In the genomic region with DNA sequence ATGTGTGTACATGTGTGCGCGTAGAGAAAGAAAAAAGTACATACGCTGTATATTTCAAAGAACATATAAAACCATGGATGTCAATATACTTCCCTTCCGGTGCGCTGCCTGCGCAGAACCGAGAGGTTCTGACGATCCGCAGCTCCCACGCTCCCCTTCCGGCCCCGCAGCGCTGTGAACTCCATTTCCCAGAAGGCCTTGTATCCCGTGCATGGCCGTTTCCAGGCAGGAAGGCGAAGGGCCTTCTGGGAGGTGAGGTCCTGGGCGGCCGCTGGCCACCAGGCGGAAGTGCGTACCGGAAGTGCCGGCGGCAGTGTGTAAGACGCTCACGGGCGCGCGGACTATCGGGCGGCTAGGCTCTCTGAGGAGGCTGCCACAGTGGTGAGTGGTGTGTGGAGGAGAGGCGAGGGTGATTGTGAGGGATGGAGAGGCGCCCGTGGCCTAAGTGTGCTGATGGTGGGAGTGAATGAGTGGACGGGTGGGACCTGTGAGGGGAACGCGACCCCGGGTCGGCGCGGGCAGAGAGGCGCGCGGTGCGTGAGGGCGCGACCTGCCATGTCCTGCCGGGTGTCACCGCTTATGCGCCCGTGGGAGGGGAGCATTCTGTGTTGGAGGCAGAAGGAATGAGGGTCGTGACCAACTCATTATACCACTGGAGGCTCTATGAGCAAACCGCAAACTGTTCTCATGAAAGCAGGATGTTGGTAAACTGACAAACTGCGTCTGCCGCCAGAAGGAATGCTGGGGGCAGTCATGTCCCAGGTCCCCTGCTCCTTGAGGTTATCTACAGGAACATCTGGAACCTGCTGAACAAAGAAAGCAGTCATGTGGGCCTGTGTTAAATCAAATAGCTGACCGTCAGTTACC, we compare ENCODE assay signal across 8 cellular contexts. TPM values are rescaled to one million over a fixed set of nuclear protein-coding genes. Genes with fewer than 3 reads are reported as not detected.
A peak's percentile ranks its signal among the peaks of the same experiment; 100 is the strongest.
DNase-seq lines count a peak whose midpoint lies in the region; ATAC-seq lines count a peak whose summit lies in the region.

A gene with protein sequence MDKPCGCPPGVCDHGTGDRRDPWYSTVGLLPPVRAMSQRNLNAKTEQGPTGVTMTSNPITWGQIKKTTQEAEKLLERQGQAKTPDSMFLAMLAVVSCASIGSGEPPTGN (plus strand): TSS at position 313 of the 867 bp plus-strand sequence. CDS start 6,792 bp downstream, outside the sequence.

- H3K4me3 ChIP-seq in right cardiac atrium (ENCODE audit: low read length) = peak within 1 kb of the TSS; percentile 84
- H3K4me3 ChIP-seq in rectal smooth muscle tissue (ENCODE audit: low read length) = peak within 1 kb of the TSS; percentile 100
- peak within 1 kb of the TSS; percentile 76 to 85 for H3K4me3 ChIP-seq in aorta (ENCODE audit: low read length in 2 of 2)

- H3K9ac ChIP-seq in rectal smooth muscle tissue (ENCODE audit: low read length) = peak within 1 kb of the TSS; percentile 96

- H3K4me1 ChIP-seq in right cardiac atrium (ENCODE audit: control insufficient read depth, insufficient read depth, low read length) = peaks cover 3% of the 10 kb centered on the region
- peaks cover 3% of the 10 kb centered on the region for H3K4me1 ChIP-seq in rectal smooth muscle tissue (ENCODE audit: control insufficient read depth, insufficient read depth, low read length)
- peaks cover 0 to 6% of the 10 kb centered on the region in 2 donors for H3K4me1 ChIP-seq in aorta (ENCODE audit: control insufficient read depth in 1 of 2, insufficient read depth in 2 of 2, low read length in 2 of 2)

- intact Hi-C loops in T-helper 2 cell treated with Interferon-gamma antibody and Interleukin-4, amounts not matched to agents 100 ng/mL and 5 ng/mL, for 36 hours (cut with micrococcal nuclease) = loop anchor here (1.0 kb wide), 7 partner anchors 22 to 146 kb away; partner anchors contain the start of genes ZNF132, ZNF274, ZNF324B and ZNF497
- intact Hi-C loops in right cardiac atrium (cut with DNase I) = no loop called here
- intact Hi-C loops in aorta (cut with DNase I) = loop anchor here (1.0 to 2.0 kb wide), 2 partner anchors 22 to 26 kb away; partner anchors contain the start of gene ZNF8 (in 2 of the 2)

- whole genome bisulfite sequencing in right cardiac atrium = under 1% methylated on average over 55 of the region's 55 CpGs
- WGBS in aorta, 2 donors = 0 to 1% methylated on average over 55 of the region's 55 CpGs

- H3K27me3 ChIP-seq in right cardiac atrium (ENCODE audit: control insufficient read depth, insufficient read depth) (no peaks in the 10 kb centered on the region), rectal smooth muscle tissue (ENCODE audit: control insufficient read depth, insufficient read depth, low read length) (no peaks in the 10 kb centered on the region), aorta (ENCODE audit: control insufficient read depth in 1 of 2, insufficient read depth in 2 of 2, low read length in 1 of 2) (no peaks in the 10 kb centered on the region)

- H3K27ac ChIP-seq in right cardiac atrium (ENCODE audit: low read length) (peak within 1 kb of the TSS; percentile 82), rectal smooth muscle tissue (ENCODE audit: low read depth, low read length) (peak within 1 kb of the TSS; percentile 91), aorta (ENCODE audit: low read depth in 1 of 2, low read length in 2 of 2) (peak within 1 kb of the TSS; percentile 52 to 66)

- no peaks in the 10 kb centered on the region for H3K9me3 ChIP-seq in right cardiac atrium (ENCODE audit: control insufficient read depth, low read length)
- H3K9me3 ChIP-seq in aorta (ENCODE audit: control insufficient read depth, low read length) = peaks cover under 1% of the 10 kb centered on the region

- peak; percentile 79 for ATAC-seq in GM18499 (IDR thresholded peaks at IDR 0.05; ENCODE audit: insufficient read depth, unreplicated experiment)
- peak; percentile 98 for ATAC-seq in HG02943 (IDR thresholded peaks at IDR 0.05; ENCODE audit: low read depth, unreplicated experiment)
- peak; percentile 99 for ATAC-seq in right cardiac atrium
- peak; percentile 99 for ATAC-seq in aorta (ENCODE audit: low FRiP score)

- DNase-seq in NCI-H187 treated with DMSO at 0.1 percent for 48 hours (lab: John Stamatoyannopoulos, UW) (peak; percentile 88), anterior cingulate cortex (lab: John Stamatoyannopoulos, UW) (peak; percentile 79 to 98 (median 94)), right cardiac atrium (peak; percentile 98), aorta (peak; percentile 98 to 99)

- peaks cover 6% of the 10 kb centered on the region for H3K36me3 ChIP-seq in rectal smooth muscle tissue (ENCODE audit: control insufficient read depth, insufficient read depth, low read length)
- peaks cover 0 to 3% of the 10 kb centered on the region in 2 donors for H3K36me3 ChIP-seq in aorta (ENCODE audit: control insufficient read depth in 1 of 2, insufficient read depth in 2 of 2, low read length in 1 of 2)

RNA-seq across cellular contexts. Expression of the gene that starts here (rescaled TPM):
- total RNA-seq in T-helper 2 cell treated with Interferon-gamma antibody and Interleukin-4, amounts not matched to agents 100 ng/mL and 5 ng/mL, for 36 hours = 60.7 and 68.2 TPM in 2 replicates
- total RNA-seq in right cardiac atrium (10 to 100 TPM; 19.9 to 24.1 (median 21.1) TPM), aorta (10 to 100 TPM; 33.6 to 34.3 TPM)
- polyA plus RNA-seq in right cardiac atrium (27.7 TPM), aorta (10 to 100 TPM; 26.4 to 48.1 TPM)

Comparison
In these comparisons a context has a peak if more than half of its experiments do, and no peak if none do; other contexts are left out.
1. Peak in every context shown above with its lines: DNase-seq, ATAC-seq, H3K4me3 ChIP-seq and H3K27ac ChIP-seq.
2. intact Hi-C loops: an anchor here in T-helper 2 cell treated with Interferon-gamma antibody and Interleukin-4, amounts not matched to agents 100 ng/mL and 5 ng/mL, for 36 hours (1.0 kb wide) and aorta (1.0 to 2.0 kb wide); none called in right cardiac atrium.